15 cellular contexts compared by ENCODE assay signal in the genomic region with DNA sequence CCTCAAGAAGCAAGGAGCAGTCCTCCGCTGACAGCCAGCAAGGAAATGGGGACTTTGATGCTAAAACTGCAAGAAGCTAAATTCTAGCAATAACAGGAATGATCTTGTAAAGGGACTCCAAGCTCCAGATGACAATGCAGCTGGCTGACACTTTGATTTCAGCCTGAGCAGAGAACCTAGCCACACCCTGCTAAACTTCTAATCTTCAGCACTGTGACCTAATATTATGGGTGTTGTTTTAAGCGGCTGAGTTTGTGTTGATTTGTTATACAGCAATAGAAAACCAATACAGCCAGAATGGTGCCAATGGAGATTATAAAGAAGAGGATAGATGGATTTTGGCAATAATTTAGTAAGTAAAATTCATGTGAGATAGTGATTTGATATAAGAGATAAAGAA.
DNase-seq lines count a peak whose midpoint lies in the region; ATAC-seq lines count a peak whose summit lies in the region.
"Had no signal": no experiment of that assay in that cellular context is flagged by ENCODE, and none has a peak within 500 bp of the region (broad histone marks: within the 10 kb centered on the region; RNA-seq: fewer than 3 reads in every experiment).

No MANE protein-coding gene starts in this region.

- H3K9me3 ChIP-seq in BLaER1 (no peaks in the 10 kb centered on the region), right cardiac atrium (ENCODE audit: control insufficient read depth, low read length) (no peaks in the 10 kb centered on the region)
- H3K9me3 ChIP-seq: HAP-1 had no signal

- H3K4me2 ChIP-seq in BLaER1: peak overlapping the region; percentile 56

- H3K4me1 ChIP-seq in BLaER1: peaks cover 16% of the 10 kb centered on the region
- no peaks in the 10 kb centered on the region for H3K4me1 ChIP-seq in right cardiac atrium (ENCODE audit: control insufficient read depth, insufficient read depth, low read length)
- H3K4me1 ChIP-seq: HAP-1 had no signal

- peak; percentile 88 for ATAC-seq in Right ventricle myocardium superior (ENCODE audit: poor library complexity)
- ATAC-seq in left cardiac atrium: peak; percentile 73 to 75
- ATAC-seq in right cardiac atrium: peak; percentile 78 to 79
- ATAC-seq in HG03159 (IDR thresholded peaks at IDR 0.05; ENCODE audit: unreplicated experiment): no peak
- no peak for ATAC-seq in sciatic nerve
- ATAC-seq in HG03571 (IDR thresholded peaks at IDR 0.05; ENCODE audit: unreplicated experiment): no peak
- ATAC-seq in GM19463 (IDR thresholded peaks at IDR 0.05; ENCODE audit: unreplicated experiment): no peak

- no peaks in the 10 kb centered on the region for H3K27me3 ChIP-seq in BLaER1
- no peaks in the 10 kb centered on the region for H3K27me3 ChIP-seq in right cardiac atrium (ENCODE audit: control insufficient read depth, insufficient read depth)

- WGBS in right cardiac atrium: 46% methylated on average over 2 of the region's 2 CpGs

- peak overlapping the region; percentile 10 for H3K27ac ChIP-seq in BLaER1
- peak overlapping the region; percentile 89 for H3K27ac ChIP-seq in right cardiac atrium (ENCODE audit: low read length)
- H3K27ac ChIP-seq: C4-2B had no signal

- H3K4me3 ChIP-seq in BLaER1 (no peak overlapping the region), right cardiac atrium (ENCODE audit: low read length) (no peak overlapping the region)
- H3K4me3 ChIP-seq: HAP-1 had no signal

- intact Hi-C loops in Right ventricle myocardium superior (cut with DNase I): no loop called here
- intact Hi-C loops in left cardiac atrium (cut with DNase I): no loop called here
- intact Hi-C loops in right cardiac atrium (cut with DNase I): no loop called here
- intact Hi-C loops in sciatic nerve (cut with DNase I): no loop called here

- no peaks in the 10 kb centered on the region for H3K36me3 ChIP-seq in BLaER1
- H3K36me3 ChIP-seq: HAP-1 had no signal

- DNase-seq in Right ventricle myocardium superior (no peak), left cardiac atrium (no peak), right cardiac atrium (no peak), sciatic nerve (ENCODE audit: low spot score) (no peak)
- DNase-seq: 8988T; CD4-positive, alpha-beta memory T cell; DMS79; GDM1; KG1 had no signal

- no peaks in the 10 kb centered on the region for H4K20me1 ChIP-seq in BLaER1

- no peak overlapping the region for H3K9ac ChIP-seq in BLaER1

Comparison
In these comparisons a context has a peak if more than half of its experiments do, and no peak if none do; other contexts are left out.
1. ATAC-seq: peak in Right ventricle myocardium superior (single experiment), left cardiac atrium (2 of 2) and right cardiac atrium (2 of 2); none in HG03159 (single experiment), sciatic nerve (single experiment), HG03571 (single experiment) and GM19463 (single experiment).